ENCODE assay signal across 8 cellular contexts in genomic region chr14:76647699-76648298, GRCh38.
DNase-seq lines count a peak whose midpoint lies in the region; ATAC-seq, FAIRE-seq and TF ChIP-seq lines count a peak whose summit lies in the region.

No MANE protein-coding gene starts in this region.

- H3K4me3 ChIP-seq in fibroblast of mammary gland (ENCODE audit: control insufficient read depth, low read depth, low read length) = no peak overlapping the region

- H3K36me3 Mint-ChIP-seq in neural crest cell (ENCODE audit: low read depth) = no peaks in the 10 kb centered on the region

- H3K27ac Mint-ChIP-seq in neural crest cell (ENCODE audit: unreplicated experiment) = no peak overlapping the region

- TF ChIP-seq CTCF in fibroblast of mammary gland (conservative IDR thresholded peaks at IDR 0.05; ENCODE audit: control insufficient read depth, insufficient read depth, low read depth, low read length) (peak; percentile 92), neural crest cell (conservative IDR thresholded peaks at IDR 0.05) (peak; percentile 83)

- ATAC-seq in HG03097 (IDR thresholded peaks at IDR 0.05; ENCODE audit: low FRiP score, unreplicated experiment) = no peak
- ATAC-seq in sciatic nerve = no peak

- DNase-seq in CD1c-positive myeloid dendritic cell (ENCODE audit: extremely low spot score) = peak; percentile 47
- peak; percentile 39 for DNase-seq in GM18507 (ENCODE audit: extremely low spot score, insufficient read length, low read depth)
- DNase-seq in NCI-H128 (lab: John Stamatoyannopoulos, UW; ENCODE audit: unreplicated experiment) = peak; percentile 43
- peak; percentile 72 for DNase-seq in SW480 (ENCODE audit: low spot score)
- DNase-seq in fibroblast of mammary gland (ENCODE audit: low read depth) = peak; percentile 66
- peak; percentile 36 for DNase-seq in neural crest cell (ENCODE audit: low read depth, low spot score)
- DNase-seq in sciatic nerve (ENCODE audit: low spot score) = no peak

- no peaks in the 10 kb centered on the region for H3K27me3 Mint-ChIP-seq in neural crest cell (ENCODE audit: low read depth)

- peak; percentile 96 for FAIRE-seq in GM18507 (lab: Jason Lieb, UNC)

- peaks cover 20% of the 10 kb centered on the region for H3K4me1 Mint-ChIP-seq in neural crest cell

- no peak overlapping the region for H3K4me3 Mint-ChIP-seq in neural crest cell

- intact Hi-C loops in sciatic nerve (cut with DNase I) = no loop called here

- H3K9me3 Mint-ChIP-seq in neural crest cell = no peaks in the 10 kb centered on the region
